In genomic region chr11:111851636-111852035, GRCh38 we compare ENCODE assay signal across 12 cellular contexts. TPM values are rescaled to one million over a fixed set of nuclear protein-coding genes. Genes with fewer than 3 reads are reported as not detected.
DNase-seq lines count a peak whose midpoint lies in the region; ATAC-seq and TF ChIP-seq lines count a peak whose summit lies in the region.
"Had no signal": no experiment of that assay in that cellular context is flagged by ENCODE, and none has a peak within 500 bp of the region (broad histone marks: within the 10 kb centered on the region; RNA-seq: fewer than 3 reads in every experiment).

No MANE protein-coding gene starts in this region.

- no peaks in the 10 kb centered on the region for H3K79me2 ChIP-seq in GM23338 (replicated peaks; ENCODE audit: insufficient read depth)

- no peak overlapping the region for H2AFZ ChIP-seq in GM23338

- no peaks in the 10 kb centered on the region for H3K27me3 Mint-ChIP-seq in GM23338 (ENCODE audit: insufficient read depth, low read depth, poor library complexity)
- H3K27me3 Mint-ChIP-seq: IgD-negative memory B cell had no signal

- H3K36me3 Mint-ChIP-seq in GM23338 (ENCODE audit: low read depth), result peaks cover 8% of the 10 kb centered on the region; the same call in 1 of the 3 replicates

- H4K20me1 ChIP-seq in GM23338 (replicated peaks; ENCODE audit: insufficient read depth), result no peaks in the 10 kb centered on the region

- no peak overlapping the region for H3K4me3 Mint-ChIP-seq in GM23338
- H3K4me3 Mint-ChIP-seq: IgD-negative memory B cell had no signal

- no peaks in the 10 kb centered on the region for H3K27me3 ChIP-seq in GM23338 (ENCODE audit: insufficient read depth)

- peaks cover 6% of the 10 kb centered on the region for H3K4me1 Mint-ChIP-seq in GM23338

- TF ChIP-seq CTCF in GM23338 (conservative IDR thresholded peaks at IDR 0.05; ENCODE audit: low read depth in 2 of 2), result peak; percentile 52 to 57

- no peak; the same call in 2 of the 3 replicates for ATAC-seq in GM23338
- peak; percentile 65 for ATAC-seq in SK-N-SH treated with all-trans-retinoic acid at 6 μM for 48 hours
- ATAC-seq in HG03280 (IDR thresholded peaks at IDR 0.05; ENCODE audit: unreplicated experiment), result no peak

- H3K4me3 ChIP-seq in GM23338, result no peak overlapping the region
- H3K4me3 ChIP-seq: skin epidermis had no signal

- no peaks in the 10 kb centered on the region for H3F3A ChIP-seq in GM23338 (replicated peaks; ENCODE audit: low read depth)

- no peaks in the 10 kb centered on the region for H3K36me3 ChIP-seq in GM23338 (ENCODE audit: insufficient read depth)

- no peak overlapping the region for H3K27ac Mint-ChIP-seq in GM23338

- DNase-seq in AG08396 (ENCODE audit: low spot score) (peak; percentile 31), GM23338 (ENCODE audit: low spot score) (peak; percentile 32), fibroblast of the conjunctiva (ENCODE audit: low read depth) (peak; percentile 18), T-helper 9 cell (no peak)
- no peak for DNase-seq in stimulated activated naive CD4-positive, alpha-beta T cell (lab: John Stamatoyannopoulos, UW)
- DNase-seq in NK-92 treated with Interleukin-12 subunit alpha and Interleukin-12 subunit beta, amount 100 ng/mL, for 24 hours (lab: John Stamatoyannopoulos, UW), result no peak
- DNase-seq: amygdala, T1000 had no signal

- H3K9me3 Mint-ChIP-seq in GM23338, result no peaks in the 10 kb centered on the region
- H3K9me3 Mint-ChIP-seq: IgD-negative memory B cell had no signal

- H3K27ac ChIP-seq in GM23338 (ENCODE audit: low read depth), result no peak overlapping the region
- H3K27ac ChIP-seq: skin epidermis had no signal

- H3K9me2 ChIP-seq in GM23338 (ENCODE audit: insufficient read depth), result no peaks in the 10 kb centered on the region

- H3K4me1 ChIP-seq in GM23338 (ENCODE audit: insufficient read depth), result no peaks in the 10 kb centered on the region

- H3K4me2 ChIP-seq in GM23338, result no peak overlapping the region

TF ChIP-seq in SK-N-SH treated with all-trans-retinoic acid at 6 μM for 48 hours, 23 proteins besides CTCF, POLR2A, EP300 and RAD21:
- TF ChIP-seq ZNF70 (CRISPR knock-in tag; IDR thresholded peaks at IDR 0.05), result no peak
- no peak for TF ChIP-seq TCF4 (CRISPR knock-in tag; IDR thresholded peaks at IDR 0.05; ENCODE audit: borderline replicate concordance)
- TF ChIP-seq CREB5 (CRISPR knock-in tag; IDR thresholded peaks at IDR 0.05; ENCODE audit: low read depth), result no peak
- TF ChIP-seq PPARA (CRISPR knock-in tag; IDR thresholded peaks at IDR 0.05; ENCODE audit: borderline replicate concordance), result no peak
- no peak for TF ChIP-seq BACH2 (CRISPR knock-in tag; IDR thresholded peaks at IDR 0.05; ENCODE audit: borderline replicate concordance)
- no peak for TF ChIP-seq GLIS3 (CRISPR knock-in tag; IDR thresholded peaks at IDR 0.05)
- no peak for TF ChIP-seq TSHZ2 (CRISPR knock-in tag; IDR thresholded peaks at IDR 0.05)
- TF ChIP-seq SNAI2 (CRISPR knock-in tag; IDR thresholded peaks at IDR 0.05), result no peak
- no peak for TF ChIP-seq TOX (CRISPR knock-in tag; IDR thresholded peaks at IDR 0.05; ENCODE audit: borderline replicate concordance)
- no peak for TF ChIP-seq CSRNP3 (CRISPR knock-in tag; IDR thresholded peaks at IDR 0.05)
- no peak for TF ChIP-seq POU6F1 (CRISPR knock-in tag; IDR thresholded peaks at IDR 0.05; ENCODE audit: borderline replicate concordance, low read depth)
- no peak for TF ChIP-seq OSR1 (CRISPR knock-in tag; IDR thresholded peaks at IDR 0.05)
- no peak for TF ChIP-seq ZFP3 (CRISPR knock-in tag; IDR thresholded peaks at IDR 0.05)
- TF ChIP-seq ESRRG (CRISPR knock-in tag; IDR thresholded peaks at IDR 0.05), result no peak
- TF ChIP-seq, protein P1, sequence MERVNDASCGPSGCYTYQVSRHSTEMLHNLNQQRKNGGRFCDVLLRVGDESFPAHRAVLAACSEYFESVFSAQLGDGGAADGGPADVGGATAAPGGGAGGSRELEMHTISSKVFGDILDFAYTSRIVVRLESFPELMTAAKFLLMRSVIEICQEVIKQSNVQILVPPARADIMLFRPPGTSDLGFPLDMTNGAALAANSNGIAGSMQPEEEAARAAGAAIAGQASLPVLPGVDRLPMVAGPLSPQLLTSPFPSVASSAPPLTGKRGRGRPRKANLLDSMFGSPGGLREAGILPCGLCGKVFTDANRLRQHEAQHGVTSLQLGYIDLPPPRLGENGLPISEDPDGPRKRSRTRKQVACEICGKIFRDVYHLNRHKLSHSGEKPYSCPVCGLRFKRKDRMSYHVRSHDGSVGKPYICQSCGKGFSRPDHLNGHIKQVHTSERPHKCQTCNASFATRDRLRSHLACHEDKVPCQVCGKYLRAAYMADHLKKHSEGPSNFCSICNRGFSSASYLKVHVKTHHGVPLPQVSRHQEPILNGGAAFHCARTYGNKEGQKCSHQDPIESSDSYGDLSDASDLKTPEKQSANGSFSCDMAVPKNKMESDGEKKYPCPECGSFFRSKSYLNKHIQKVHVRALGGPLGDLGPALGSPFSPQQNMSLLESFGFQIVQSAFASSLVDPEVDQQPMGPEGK (CRISPR knock-in tag; IDR thresholded peaks at IDR 0.05; ENCODE audit: borderline replicate concordance), result no peak
- TF ChIP-seq ISL1 (CRISPR knock-in tag; IDR thresholded peaks at IDR 0.05), result no peak

RNA-seq across cellular contexts. Expression of gene ALG9, which starts 19.7 kb away (rescaled TPM):
- total RNA-seq in GM23338 (2014; rRNA removed; shearing (Covaris generic)), result 20.2 and 31.1 TPM in 2 replicates
- 24.8 and 25.4 TPM in 2 replicates for polyA plus RNA-seq in GM23338 (2016; fragmentation: Nextera tagmentation; extraction: Ambion mirVana)

RNA-seq across cellular contexts. Expression of gene FDXACB1, which starts 27.3 kb away (rescaled TPM):
- 2.4 and 3.0 TPM in 2 replicates for total RNA-seq in GM23338 (2014; rRNA removed; shearing (Covaris generic))
- 1.6 TPM in 2 replicates for polyA plus RNA-seq in GM23338 (2016; fragmentation: Nextera tagmentation; extraction: Ambion mirVana)

RNA-seq across cellular contexts. Expression of gene CFAP68, which starts 27.7 kb away (rescaled TPM):
- total RNA-seq in GM23338 (2014; rRNA removed; shearing (Covaris generic)), result 9.9 and 15.8 TPM in 2 replicates
- polyA plus RNA-seq in GM23338 (2016; fragmentation: Nextera tagmentation; extraction: Ambion mirVana), result 52.8 and 55.8 TPM in 2 replicates

RNA-seq across cellular contexts. Expression of gene CRYAB, which starts 59.9 kb away (rescaled TPM):
- 6.1 and 6.8 TPM in 2 replicates for total RNA-seq in GM23338 (2014; rRNA removed; shearing (Covaris generic))
- 8.4 and 9.6 TPM in 2 replicates for polyA plus RNA-seq in GM23338 (2016; fragmentation: Nextera tagmentation; extraction: Ambion mirVana)
- polyA plus RNA-seq: IgD-negative memory B cell had no signal

Comparison
In these comparisons a context has a peak if more than half of its experiments do, and no peak if none do; other contexts are left out.
1. DNase-seq: peak in AG08396 (single experiment), GM23338 (single experiment) and fibroblast of the conjunctiva (single experiment); none in T-helper 9 cell (single experiment), stimulated activated naive CD4-positive, alpha-beta T cell (0 of 6) and NK-92 treated with Interleukin-12 subunit alpha and Interleukin-12 subunit beta, amount 100 ng/mL, for 24 hours (single experiment).